ENCODE assay signal across 14 cellular contexts in the genomic region with DNA sequence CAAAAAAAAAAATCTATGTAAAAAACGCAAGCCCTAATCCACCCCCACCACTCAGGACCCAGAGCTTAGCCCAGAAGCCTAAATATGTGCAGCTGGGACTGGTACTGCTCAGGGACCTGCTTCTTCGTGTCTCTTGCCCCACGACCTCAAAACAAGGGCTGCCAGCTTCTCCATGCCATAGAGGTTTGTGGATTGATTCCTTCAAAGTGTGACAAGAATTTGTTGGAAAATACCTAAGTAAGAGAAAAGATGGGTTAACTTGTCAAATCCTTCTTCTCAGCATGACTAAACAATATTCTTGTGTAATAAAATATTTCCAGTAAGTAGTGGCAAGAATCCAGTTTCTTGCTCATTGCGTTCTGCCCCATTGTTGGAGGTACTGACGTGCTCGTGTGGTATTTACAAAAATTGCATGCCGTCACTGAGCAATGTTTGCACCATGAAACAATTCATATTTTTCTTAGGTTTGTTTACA. TPM values are rescaled to one million over a fixed set of nuclear protein-coding genes. Genes with fewer than 3 reads are reported as not detected.
DNase-seq lines count a peak whose midpoint lies in the region; ATAC-seq, FAIRE-seq and TF ChIP-seq lines count a peak whose summit lies in the region.
"Had no signal": no experiment of that assay in that cellular context is flagged by ENCODE, and none has a peak within 500 bp of the region (broad histone marks: within the 10 kb centered on the region; RNA-seq: fewer than 3 reads in every experiment).

No MANE protein-coding gene starts in this region.

- ATAC-seq in HG03159 (IDR thresholded peaks at IDR 0.05; ENCODE audit: unreplicated experiment) = no peak
- ATAC-seq in GM18861 (IDR thresholded peaks at IDR 0.05; ENCODE audit: unreplicated experiment) = no peak
- no peak for ATAC-seq in HG02973 (IDR thresholded peaks at IDR 0.05; ENCODE audit: unreplicated experiment)

- POLR2A ChIA-PET in AG04449 (lab: Yijun Ruan, JAX) = no interaction called here

- no peak overlapping the region for H2AFZ ChIP-seq in astrocyte (ENCODE audit: low read depth, low read length)

- H3K27me3 ChIP-seq in astrocyte (ENCODE audit: insufficient read depth, low read length) = peaks cover 3% of the 10 kb centered on the region
- H3K27me3 ChIP-seq: BLaER1 treated with 17β-estradiol and CSF1 and Interleukin-3, amounts not matched to agents 10 nM and 100 nM; uterus had no signal

- H3K4me3 ChIP-seq in AG04449 (ENCODE audit: low read depth, low read length) = no peak overlapping the region
- no peak overlapping the region for H3K4me3 ChIP-seq in astrocyte (ENCODE audit: insufficient read depth, low read depth, low read length)
- H3K4me3 ChIP-seq: BLaER1 treated with 17β-estradiol and CSF1 and Interleukin-3, amounts not matched to agents 10 nM and 100 nM; uterus had no signal

- FAIRE-seq in H54 (lab: Jason Lieb, UNC) = peak; percentile 91
- FAIRE-seq in astrocyte (lab: Jason Lieb, UNC) = peak; percentile 50

- TF ChIP-seq POLR2A in H54 (IDR thresholded peaks at IDR 0.05; ENCODE audit: low read depth, low read length) = no peak

- H3K9me3 ChIP-seq in astrocyte (ENCODE audit: insufficient read depth, low read depth, low read length) = no peaks in the 10 kb centered on the region
- H3K9me3 ChIP-seq: BLaER1 treated with 17β-estradiol and CSF1 and Interleukin-3, amounts not matched to agents 10 nM and 100 nM; uterus had no signal

- H3K9me3 Mint-ChIP-seq in astrocyte (ENCODE audit: unreplicated experiment) = no peaks in the 10 kb centered on the region
- H3K9me3 Mint-ChIP-seq: activated naive CD8-positive, alpha-beta T cell treated with anti-CD3 and anti-CD28 coated beads for 36 hours had no signal

- no peaks in the 10 kb centered on the region for H3K4me1 Mint-ChIP-seq in astrocyte (ENCODE audit: low read depth, unreplicated experiment)

- H3K27ac Mint-ChIP-seq in astrocyte (ENCODE audit: unreplicated experiment) = no peak overlapping the region
- H3K27ac Mint-ChIP-seq: activated naive CD8-positive, alpha-beta T cell treated with anti-CD3 and anti-CD28 coated beads for 36 hours had no signal

- DNase-seq in AG04449 (ENCODE audit: low read depth, low spot score) (peak; percentile 74), H54 (ENCODE audit: insufficient read length, low spot score) (peak; percentile 45), astrocyte (ENCODE audit: low read depth) (peak; percentile 94), glomerular endothelial cell (ENCODE audit: extremely low read depth, low read depth, low spot score) (peak; percentile 25), NCI-H2227 (lab: John Stamatoyannopoulos, UW; ENCODE audit: unreplicated experiment) (no peak)
- DNase-seq: activated naive CD8-positive, alpha-beta T cell treated with anti-CD3 and anti-CD28 coated beads for 36 hours; nucleus accumbens; stimulated activated CD4-positive, alpha-beta T cell treated with anti-CD3 and anti-CD28 coated beads, Interleukin-15, amount 100 ng/mL, for 24 hours; uterus had no signal

- CTCF ChIA-PET in AG04449 (lab: Yijun Ruan, JAX) = interaction anchor here (1.3 to 1.4 kb wide), 3 partner anchors 10 to 17 kb away, joined by 3 to 4 read pairs (median 3); a partner anchor contains a TSS

- H3K4me1 ChIP-seq in astrocyte (ENCODE audit: insufficient read depth, low read length) = peaks cover 2% of the 10 kb centered on the region
- H3K4me1 ChIP-seq: uterus had no signal

- no peak overlapping the region for H3K4me3 Mint-ChIP-seq in astrocyte (ENCODE audit: unreplicated experiment)
- H3K4me3 Mint-ChIP-seq: activated naive CD8-positive, alpha-beta T cell treated with anti-CD3 and anti-CD28 coated beads for 36 hours had no signal

- no peak overlapping the region for H3K4me2 ChIP-seq in astrocyte (ENCODE audit: low read length)
- H3K4me2 ChIP-seq: BLaER1 treated with 17β-estradiol and CSF1 and Interleukin-3, amounts not matched to agents 10 nM and 100 nM had no signal

- H4K20me1 ChIP-seq in astrocyte (ENCODE audit: insufficient read depth, low read length) = no peaks in the 10 kb centered on the region
- H4K20me1 ChIP-seq: BLaER1 treated with 17β-estradiol and CSF1 and Interleukin-3, amounts not matched to agents 10 nM and 100 nM had no signal

- no peaks in the 10 kb centered on the region for H3K79me2 ChIP-seq in astrocyte (ENCODE audit: insufficient read depth, low read length)

- H3K36me3 Mint-ChIP-seq in astrocyte (ENCODE audit: low read depth, unreplicated experiment) = no peaks in the 10 kb centered on the region
- H3K36me3 Mint-ChIP-seq: activated naive CD8-positive, alpha-beta T cell treated with anti-CD3 and anti-CD28 coated beads for 36 hours had no signal

- H3K36me3 ChIP-seq in astrocyte (ENCODE audit: insufficient read depth, low read length) = no peaks in the 10 kb centered on the region
- H3K36me3 ChIP-seq: BLaER1 treated with 17β-estradiol and CSF1 and Interleukin-3, amounts not matched to agents 10 nM and 100 nM; uterus had no signal

- H3K9ac ChIP-seq in astrocyte (ENCODE audit: low read length) = no peak overlapping the region
- H3K9ac ChIP-seq: BLaER1 treated with 17β-estradiol and CSF1 and Interleukin-3, amounts not matched to agents 10 nM and 100 nM had no signal

- H3K27ac ChIP-seq in astrocyte (ENCODE audit: low read depth, low read length) = peak overlapping the region; percentile 55
- H3K27ac ChIP-seq: BLaER1 treated with 17β-estradiol and CSF1 and Interleukin-3, amounts not matched to agents 10 nM and 100 nM; uterus had no signal

- peaks cover 10% of the 10 kb centered on the region for H3K27me3 Mint-ChIP-seq in astrocyte (ENCODE audit: low read depth, unreplicated experiment)

- TF ChIP-seq CTCF in AG04449 (IDR thresholded peaks at IDR 0.05; ENCODE audit: insufficient read depth, low read length, missing control alignments) = no peak
- TF ChIP-seq CTCF in astrocyte (IDR thresholded peaks at IDR 0.05; ENCODE audit: insufficient read depth, low read depth, low read length) = no peak

RNA-seq across cellular contexts. Expression of a gene that starts 0.8 kb away (rescaled TPM):
- total RNA-seq in astrocyte = not detected in 2 replicates
- total RNA-seq in glomerular endothelial cell = not detected in 2 replicates
- total RNA-seq: activated naive CD8-positive, alpha-beta T cell treated with anti-CD3 and anti-CD28 coated beads for 36 hours; liver; uterus had no signal

RNA-seq across cellular contexts. Expression of a gene that starts 9.5 kb away (rescaled TPM):
- total RNA-seq in astrocyte (not detected in 2 replicates), glomerular endothelial cell (not detected in 2 replicates)
- total RNA-seq: activated naive CD8-positive, alpha-beta T cell treated with anti-CD3 and anti-CD28 coated beads for 36 hours; liver; uterus had no signal
